ENCODE assay signal across 1 cellular context in the genomic region with DNA sequence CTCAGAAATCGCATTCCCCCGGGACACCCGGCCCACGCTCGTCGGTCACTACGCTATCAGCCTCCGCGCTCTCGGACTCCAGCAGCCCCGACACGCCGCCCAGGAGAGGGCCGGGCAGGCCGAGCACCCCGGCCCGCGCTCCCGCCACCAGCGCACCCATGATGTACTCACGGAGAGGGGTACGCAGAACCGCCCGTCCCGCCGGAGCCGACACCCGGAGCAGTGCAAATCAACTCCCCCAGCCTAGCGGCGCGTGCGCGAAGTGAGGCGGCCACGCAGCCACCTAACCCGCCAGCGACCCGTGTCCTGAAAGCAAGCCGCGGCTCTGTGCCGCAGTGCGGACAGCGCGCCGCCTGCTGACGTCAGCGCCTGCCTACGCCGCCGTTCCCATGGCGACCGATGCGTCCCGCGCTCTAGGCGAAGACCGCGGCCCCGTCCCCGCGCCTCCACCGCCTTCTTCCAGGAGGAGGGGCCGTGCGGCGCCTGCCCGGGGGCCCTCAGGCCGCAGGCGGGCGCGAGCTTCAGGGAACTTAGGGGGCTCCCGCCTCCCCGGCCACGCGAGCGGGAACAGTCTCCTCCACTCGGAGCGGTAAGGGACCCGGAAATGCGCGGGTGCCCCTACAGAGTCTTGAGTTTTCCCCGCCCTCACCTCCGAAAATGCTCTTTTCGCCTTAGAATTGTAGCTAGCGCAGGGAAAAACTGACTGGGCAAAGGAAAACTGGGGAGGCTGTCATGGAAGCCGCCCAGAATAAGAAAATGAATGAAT.
TF ChIP-seq lines count a peak whose summit lies in the region.

A gene (minus strand): TSS at position 329 of the 766 bp plus-strand sequence. CDS start 5,503 bp downstream, outside the sequence.

TF ChIP-seq in HepG2, 621 proteins besides CTCF, POLR2A, EP300 and RAD21 (continued from another document and continues in another):
- TF ChIP-seq, protein P1, sequence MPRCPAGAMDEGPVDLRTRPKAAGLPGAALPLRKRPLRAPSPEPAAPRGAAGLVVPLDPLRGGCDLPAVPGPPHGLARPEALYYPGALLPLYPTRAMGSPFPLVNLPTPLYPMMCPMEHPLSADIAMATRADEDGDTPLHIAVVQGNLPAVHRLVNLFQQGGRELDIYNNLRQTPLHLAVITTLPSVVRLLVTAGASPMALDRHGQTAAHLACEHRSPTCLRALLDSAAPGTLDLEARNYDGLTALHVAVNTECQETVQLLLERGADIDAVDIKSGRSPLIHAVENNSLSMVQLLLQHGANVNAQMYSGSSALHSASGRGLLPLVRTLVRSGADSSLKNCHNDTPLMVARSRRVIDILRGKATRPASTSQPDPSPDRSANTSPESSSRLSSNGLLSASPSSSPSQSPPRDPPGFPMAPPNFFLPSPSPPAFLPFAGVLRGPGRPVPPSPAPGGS (CRISPR knock-in tag; IDR thresholded peaks at IDR 0.05), result peak; percentile 83; the same call in 1 of the 2 replicates
- TF ChIP-seq, protein P2, sequence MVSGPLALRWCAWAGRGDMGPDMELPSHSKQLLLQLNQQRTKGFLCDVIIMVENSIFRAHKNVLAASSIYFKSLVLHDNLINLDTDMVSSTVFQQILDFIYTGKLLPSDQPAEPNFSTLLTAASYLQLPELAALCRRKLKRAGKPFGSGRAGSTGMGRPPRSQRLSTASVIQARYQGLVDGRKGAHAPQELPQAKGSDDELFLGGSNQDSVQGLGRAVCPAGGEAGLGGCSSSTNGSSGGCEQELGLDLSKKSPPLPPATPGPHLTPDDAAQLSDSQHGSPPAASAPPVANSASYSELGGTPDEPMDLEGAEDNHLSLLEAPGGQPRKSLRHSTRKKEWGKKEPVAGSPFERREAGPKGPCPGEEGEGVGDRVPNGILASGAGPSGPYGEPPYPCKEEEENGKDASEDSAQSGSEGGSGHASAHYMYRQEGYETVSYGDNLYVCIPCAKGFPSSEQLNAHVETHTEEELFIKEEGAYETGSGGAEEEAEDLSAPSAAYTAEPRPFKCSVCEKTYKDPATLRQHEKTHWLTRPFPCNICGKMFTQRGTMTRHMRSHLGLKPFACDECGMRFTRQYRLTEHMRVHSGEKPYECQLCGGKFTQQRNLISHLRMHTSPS (CRISPR knock-in tag; IDR thresholded peaks at IDR 0.05; ENCODE audit: low read depth), result no peak
- TF ChIP-seq PTBP1 (IDR thresholded peaks at IDR 0.05; ENCODE audit: low read depth, low read length, poor library complexity, severe bottlenecking), result peak; percentile 34
- no peak for TF ChIP-seq ZNF484 (CRISPR knock-in tag; IDR thresholded peaks at IDR 0.05; ENCODE audit: borderline replicate concordance, low read depth)
- TF ChIP-seq, protein P3, sequence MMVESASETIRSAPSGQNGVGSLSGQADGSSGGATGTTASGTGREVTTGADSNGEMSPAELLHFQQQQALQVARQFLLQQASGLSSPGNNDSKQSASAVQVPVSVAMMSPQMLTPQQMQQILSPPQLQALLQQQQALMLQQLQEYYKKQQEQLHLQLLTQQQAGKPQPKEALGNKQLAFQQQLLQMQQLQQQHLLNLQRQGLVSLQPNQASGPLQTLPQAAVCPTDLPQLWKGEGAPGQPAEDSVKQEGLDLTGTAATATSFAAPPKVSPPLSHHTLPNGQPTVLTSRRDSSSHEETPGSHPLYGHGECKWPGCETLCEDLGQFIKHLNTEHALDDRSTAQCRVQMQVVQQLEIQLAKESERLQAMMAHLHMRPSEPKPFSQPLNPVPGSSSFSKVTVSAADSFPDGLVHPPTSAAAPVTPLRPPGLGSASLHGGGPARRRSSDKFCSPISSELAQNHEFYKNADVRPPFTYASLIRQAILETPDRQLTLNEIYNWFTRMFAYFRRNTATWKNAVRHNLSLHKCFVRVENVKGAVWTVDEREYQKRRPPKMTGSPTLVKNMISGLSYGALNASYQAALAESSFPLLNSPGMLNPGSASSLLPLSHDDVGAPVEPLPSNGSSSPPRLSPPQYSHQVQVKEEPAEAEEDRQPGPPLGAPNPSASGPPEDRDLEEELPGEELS (CRISPR knock-in tag; IDR thresholded peaks at IDR 0.05), result peak; percentile 55
- TF ChIP-seq ZNF282 (IDR thresholded peaks at IDR 0.05; ENCODE audit: partially characterized antibody), result no peak
- peak; percentile 99 for TF ChIP-seq SAP130 (CRISPR knock-in tag; IDR thresholded peaks at IDR 0.05; ENCODE audit: low read depth)
- TF ChIP-seq, protein P4, sequence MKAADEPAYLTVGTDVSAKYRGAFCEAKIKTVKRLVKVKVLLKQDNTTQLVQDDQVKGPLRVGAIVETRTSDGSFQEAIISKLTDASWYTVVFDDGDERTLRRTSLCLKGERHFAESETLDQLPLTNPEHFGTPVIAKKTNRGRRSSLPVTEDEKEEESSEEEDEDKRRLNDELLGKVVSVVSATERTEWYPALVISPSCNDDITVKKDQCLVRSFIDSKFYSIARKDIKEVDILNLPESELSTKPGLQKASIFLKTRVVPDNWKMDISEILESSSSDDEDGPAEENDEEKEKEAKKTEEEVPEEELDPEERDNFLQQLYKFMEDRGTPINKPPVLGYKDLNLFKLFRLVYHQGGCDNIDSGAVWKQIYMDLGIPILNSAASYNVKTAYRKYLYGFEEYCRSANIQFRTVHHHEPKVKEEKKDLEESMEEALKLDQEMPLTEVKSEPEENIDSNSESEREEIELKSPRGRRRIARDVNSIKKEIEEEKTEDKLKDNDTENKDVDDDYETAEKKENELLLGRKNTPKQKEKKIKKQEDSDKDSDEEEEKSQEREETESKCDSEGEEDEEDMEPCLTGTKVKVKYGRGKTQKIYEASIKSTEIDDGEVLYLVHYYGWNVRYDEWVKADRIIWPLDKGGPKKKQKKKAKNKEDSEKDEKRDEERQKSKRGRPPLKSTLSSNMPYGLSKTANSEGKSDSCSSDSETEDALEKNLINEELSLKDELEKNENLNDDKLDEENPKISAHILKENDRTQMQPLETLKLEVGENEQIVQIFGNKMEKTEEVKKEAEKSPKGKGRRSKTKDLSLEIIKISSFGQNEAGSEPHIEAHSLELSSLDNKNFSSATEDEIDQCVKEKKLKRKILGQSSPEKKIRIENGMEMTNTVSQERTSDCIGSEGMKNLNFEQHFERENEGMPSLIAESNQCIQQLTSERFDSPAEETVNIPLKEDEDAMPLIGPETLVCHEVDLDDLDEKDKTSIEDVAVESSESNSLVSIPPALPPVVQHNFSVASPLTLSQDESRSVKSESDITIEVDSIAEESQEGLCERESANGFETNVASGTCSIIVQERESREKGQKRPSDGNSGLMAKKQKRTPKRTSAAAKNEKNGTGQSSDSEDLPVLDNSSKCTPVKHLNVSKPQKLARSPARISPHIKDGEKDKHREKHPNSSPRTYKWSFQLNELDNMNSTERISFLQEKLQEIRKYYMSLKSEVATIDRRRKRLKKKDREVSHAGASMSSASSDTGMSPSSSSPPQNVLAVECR (CRISPR knock-in tag; IDR thresholded peaks at IDR 0.05; ENCODE audit: borderline replicate concordance), result peak; percentile 99
- TF ChIP-seq, protein P5, sequence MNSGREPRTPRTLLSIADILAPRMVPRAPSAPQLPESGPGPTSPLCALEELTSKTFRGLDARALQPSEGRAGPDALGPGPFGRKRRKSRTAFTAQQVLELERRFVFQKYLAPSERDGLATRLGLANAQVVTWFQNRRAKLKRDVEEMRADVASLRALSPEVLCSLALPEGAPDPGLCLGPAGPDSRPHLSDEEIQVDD (CRISPR knock-in tag; IDR thresholded peaks at IDR 0.05; ENCODE audit: borderline replicate concordance), result peak; percentile 95
- peak; percentile 85 for TF ChIP-seq XBP1 (CRISPR knock-in tag; IDR thresholded peaks at IDR 0.05)
- TF ChIP-seq, protein P6, sequence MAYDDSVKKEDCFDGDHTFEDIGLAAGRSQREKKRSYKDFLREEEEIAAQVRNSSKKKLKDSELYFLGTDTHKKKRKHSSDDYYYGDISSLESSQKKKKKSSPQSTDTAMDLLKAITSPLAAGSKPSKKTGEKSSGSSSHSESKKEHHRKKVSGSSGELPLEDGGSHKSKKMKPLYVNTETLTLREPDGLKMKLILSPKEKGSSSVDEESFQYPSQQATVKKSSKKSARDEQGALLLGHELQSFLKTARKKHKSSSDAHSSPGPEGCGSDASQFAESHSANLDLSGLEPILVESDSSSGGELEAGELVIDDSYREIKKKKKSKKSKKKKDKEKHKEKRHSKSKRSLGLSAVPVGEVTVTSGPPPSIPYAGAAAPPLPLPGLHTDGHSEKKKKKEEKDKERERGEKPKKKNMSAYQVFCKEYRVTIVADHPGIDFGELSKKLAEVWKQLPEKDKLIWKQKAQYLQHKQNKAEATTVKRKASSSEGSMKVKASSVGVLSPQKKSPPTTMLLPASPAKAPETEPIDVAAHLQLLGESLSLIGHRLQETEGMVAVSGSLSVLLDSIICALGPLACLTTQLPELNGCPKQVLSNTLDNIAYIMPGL (CRISPR knock-in tag; IDR thresholded peaks at IDR 0.05; ENCODE audit: borderline replicate concordance in 1 of 2, low read depth in 1 of 2), result peak; percentile 85 to 88
- TF ChIP-seq, protein P7, sequence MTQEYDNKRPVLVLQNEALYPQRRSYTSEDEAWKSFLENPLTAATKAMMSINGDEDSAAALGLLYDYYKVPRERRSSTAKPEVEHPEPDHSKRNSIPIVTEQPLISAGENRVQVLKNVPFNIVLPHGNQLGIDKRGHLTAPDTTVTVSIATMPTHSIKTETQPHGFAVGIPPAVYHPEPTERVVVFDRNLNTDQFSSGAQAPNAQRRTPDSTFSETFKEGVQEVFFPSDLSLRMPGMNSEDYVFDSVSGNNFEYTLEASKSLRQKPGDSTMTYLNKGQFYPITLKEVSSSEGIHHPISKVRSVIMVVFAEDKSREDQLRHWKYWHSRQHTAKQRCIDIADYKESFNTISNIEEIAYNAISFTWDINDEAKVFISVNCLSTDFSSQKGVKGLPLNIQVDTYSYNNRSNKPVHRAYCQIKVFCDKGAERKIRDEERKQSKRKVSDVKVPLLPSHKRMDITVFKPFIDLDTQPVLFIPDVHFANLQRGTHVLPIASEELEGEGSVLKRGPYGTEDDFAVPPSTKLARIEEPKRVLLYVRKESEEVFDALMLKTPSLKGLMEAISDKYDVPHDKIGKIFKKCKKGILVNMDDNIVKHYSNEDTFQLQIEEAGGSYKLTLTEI (CRISPR knock-in tag; conservative IDR thresholded peaks at IDR 0.05), result no peak
- TF ChIP-seq ZNF354B (CRISPR knock-in tag; IDR thresholded peaks at IDR 0.05), result peak; percentile 85; the same call in 1 of the 2 replicates
- peak; percentile 40; the same call in 1 of the 2 replicates for TF ChIP-seq ZNF761 (CRISPR knock-in tag; conservative IDR thresholded peaks at IDR 0.05)
- no peak for TF ChIP-seq IKZF1 (IDR thresholded peaks at IDR 0.05)
- peak; percentile 96 for TF ChIP-seq KDM5B (CRISPR knock-in tag; IDR thresholded peaks at IDR 0.05; ENCODE audit: borderline replicate concordance)
- peak; percentile 87 for TF ChIP-seq ZNF777 (CRISPR knock-in tag; IDR thresholded peaks at IDR 0.05)
- peak; percentile 97; the same call in 1 of the 2 replicates for TF ChIP-seq KAT7 (CRISPR knock-in tag; IDR thresholded peaks at IDR 0.05; ENCODE audit: borderline replicate concordance)
- TF ChIP-seq, protein P8, sequence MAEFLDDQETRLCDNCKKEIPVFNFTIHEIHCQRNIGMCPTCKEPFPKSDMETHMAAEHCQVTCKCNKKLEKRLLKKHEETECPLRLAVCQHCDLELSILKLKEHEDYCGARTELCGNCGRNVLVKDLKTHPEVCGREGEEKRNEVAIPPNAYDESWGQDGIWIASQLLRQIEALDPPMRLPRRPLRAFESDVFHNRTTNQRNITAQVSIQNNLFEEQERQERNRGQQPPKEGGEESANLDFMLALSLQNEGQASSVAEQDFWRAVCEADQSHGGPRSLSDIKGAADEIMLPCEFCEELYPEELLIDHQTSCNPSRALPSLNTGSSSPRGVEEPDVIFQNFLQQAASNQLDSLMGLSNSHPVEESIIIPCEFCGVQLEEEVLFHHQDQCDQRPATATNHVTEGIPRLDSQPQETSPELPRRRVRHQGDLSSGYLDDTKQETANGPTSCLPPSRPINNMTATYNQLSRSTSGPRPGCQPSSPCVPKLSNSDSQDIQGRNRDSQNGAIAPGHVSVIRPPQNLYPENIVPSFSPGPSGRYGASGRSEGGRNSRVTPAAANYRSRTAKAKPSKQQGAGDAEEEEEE (CRISPR knock-in tag; IDR thresholded peaks at IDR 0.05; ENCODE audit: borderline replicate concordance), result peak; percentile 27; the same call in 1 of the 2 replicates
- TF ChIP-seq, protein P9, sequence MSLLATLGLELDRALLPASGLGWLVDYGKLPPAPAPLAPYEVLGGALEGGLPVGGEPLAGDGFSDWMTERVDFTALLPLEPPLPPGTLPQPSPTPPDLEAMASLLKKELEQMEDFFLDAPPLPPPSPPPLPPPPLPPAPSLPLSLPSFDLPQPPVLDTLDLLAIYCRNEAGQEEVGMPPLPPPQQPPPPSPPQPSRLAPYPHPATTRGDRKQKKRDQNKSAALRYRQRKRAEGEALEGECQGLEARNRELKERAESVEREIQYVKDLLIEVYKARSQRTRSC (CRISPR knock-in tag; IDR thresholded peaks at IDR 0.05; ENCODE audit: low read depth), result no peak
- TF ChIP-seq ZNF768 (CRISPR knock-in tag; IDR thresholded peaks at IDR 0.05), result peak; percentile 77
- TF ChIP-seq MXI1 (IDR thresholded peaks at IDR 0.05; ENCODE audit: borderline replicate concordance, low read depth, low read length), result peak; percentile 98
- peak; percentile 98 for TF ChIP-seq SALL2 (CRISPR knock-in tag; IDR thresholded peaks at IDR 0.05)
- TF ChIP-seq ZNF350 (CRISPR knock-in tag; IDR thresholded peaks at IDR 0.05; ENCODE audit: borderline replicate concordance, low read depth), result peak; percentile 94
